In the genomic region with DNA sequence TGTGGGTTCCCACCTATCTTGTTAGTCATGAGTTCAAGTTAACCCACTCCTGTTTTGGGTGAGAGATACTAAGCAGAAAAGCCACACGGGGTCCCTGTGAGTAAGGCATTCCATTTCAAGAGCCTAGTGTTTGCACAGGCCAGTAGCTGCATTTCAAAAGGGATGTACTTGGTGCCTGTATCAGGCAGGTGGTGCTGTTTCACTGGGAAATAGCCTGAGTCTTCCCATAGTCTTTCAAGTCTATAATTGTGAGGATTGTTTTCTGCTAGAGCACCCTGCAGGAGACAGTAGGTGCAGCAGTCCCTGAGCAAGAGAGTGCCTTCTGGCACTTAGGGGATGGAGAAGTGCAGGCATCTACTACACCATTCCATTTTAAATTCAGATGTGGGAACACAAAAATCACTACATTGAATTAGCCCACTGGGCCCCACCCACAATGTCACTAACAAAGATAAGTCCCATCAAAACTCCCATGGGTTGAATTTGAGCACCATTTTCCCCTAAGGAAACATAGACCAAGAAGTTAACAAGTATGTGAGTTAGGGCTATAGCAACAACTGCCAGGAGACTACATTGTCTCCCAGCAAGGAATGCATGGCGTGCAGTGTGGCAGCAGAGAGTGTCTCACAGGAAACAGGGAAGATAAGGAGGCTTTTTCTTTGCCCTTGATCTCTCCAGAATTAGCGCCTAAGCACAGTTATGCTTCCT, we compare ENCODE assay signal across 8 cellular contexts.
DNase-seq lines count a peak whose midpoint lies in the region; ATAC-seq and TF ChIP-seq lines count a peak whose summit lies in the region.

No MANE protein-coding gene starts in this region.

- CTCF ChIA-PET in A673 (lab: Charles Lee) = interaction anchor here (1.0 to 1.3 kb wide), 2 partner anchors 8 to 87 kb away, joined by 3 to 16 read pairs; no protein-coding TSS in a partner anchor

- no peak overlapping the region for H3K27ac ChIP-seq in A673 (ENCODE audit: low read depth, low read length, poor library complexity, severe bottlenecking)

- DNase-seq in A673 (ENCODE audit: low spot score) (peak; percentile 86), MV-4-11 (lab: John Stamatoyannopoulos, UW) (peak; percentile 75), SKM-1 (lab: John Stamatoyannopoulos, UW; ENCODE audit: unreplicated experiment) (peak; percentile 50), kidney glomerular epithelial cell (lab: John Stamatoyannopoulos, UW) (peak; percentile 83)
- peak; percentile 36 for DNase-seq in central memory CD4-positive, alpha-beta T cell
- peak; percentile 1 for DNase-seq in stimulated activated CD8-positive, alpha-beta memory T cell treated with anti-CD3 and anti-CD28 coated beads, Interleukin-4, amount 100 ng/mL, for 24 hours (ENCODE audit: low read depth)

- no peak overlapping the region for H3K4me3 ChIP-seq in A673 (ENCODE audit: low read depth, low read length, poor library complexity, severe bottlenecking)

- H3K27me3 ChIP-seq in A673 (replicated peaks; ENCODE audit: insufficient read depth, low read depth, low read length, poor library complexity) = no peaks in the 10 kb centered on the region

- POLR2A ChIA-PET in A673 (lab: Charles Lee; ENCODE audit: low non-redundant PET) = no interaction called here

- TF ChIP-seq CTCF in A673 (conservative IDR thresholded peaks at IDR 0.05; ENCODE audit: low read depth, low read length) (peak; percentile 86), GM12874 (IDR thresholded peaks at IDR 0.05; ENCODE audit: insufficient read depth, low read depth, low read length) (peak; percentile 60)

- peak; percentile 91 for ATAC-seq in HG02759 (IDR thresholded peaks at IDR 0.05; ENCODE audit: unreplicated experiment)

- BruUV-seq in A673 (replicated peaks; lab: Mats Ljungman, UMichigan) = no TSS peak

- H3K9me3 ChIP-seq in A673 (ENCODE audit: low read depth, low read length, poor library complexity, severe bottlenecking) = no peaks in the 10 kb centered on the region

- no peaks in the 10 kb centered on the region for H3K36me3 ChIP-seq in A673 (ENCODE audit: insufficient read depth, low read length, poor library complexity, severe bottlenecking)

- intact Hi-C loops in A673 (cut with micrococcal nuclease; ENCODE audit: unreplicated experiment) = loop anchor here (2.0 to 5.0 kb wide), 3 partner anchors 90 to 521 kb away; no protein-coding TSS in a partner anchor

- H3K4me1 ChIP-seq in A673 (ENCODE audit: insufficient read depth, low read length, poor library complexity, severe bottlenecking) = no peaks in the 10 kb centered on the region

Comparison
In these comparisons a context has a peak if more than half of its experiments do, and no peak if none do; other contexts are left out.
1. DNase-seq: peak in every context shown above with its lines; median percentile 86 in A673; 83 in kidney glomerular epithelial cell; 75 in MV-4-11; 50 in SKM-1; 36 in central memory CD4-positive, alpha-beta T cell; 1 in stimulated activated CD8-positive, alpha-beta memory T cell treated with anti-CD3 and anti-CD28 coated beads, Interleukin-4, amount 100 ng/mL, for 24 hours.